ENCODE assay signal across 1 cellular context in the genomic region with DNA sequence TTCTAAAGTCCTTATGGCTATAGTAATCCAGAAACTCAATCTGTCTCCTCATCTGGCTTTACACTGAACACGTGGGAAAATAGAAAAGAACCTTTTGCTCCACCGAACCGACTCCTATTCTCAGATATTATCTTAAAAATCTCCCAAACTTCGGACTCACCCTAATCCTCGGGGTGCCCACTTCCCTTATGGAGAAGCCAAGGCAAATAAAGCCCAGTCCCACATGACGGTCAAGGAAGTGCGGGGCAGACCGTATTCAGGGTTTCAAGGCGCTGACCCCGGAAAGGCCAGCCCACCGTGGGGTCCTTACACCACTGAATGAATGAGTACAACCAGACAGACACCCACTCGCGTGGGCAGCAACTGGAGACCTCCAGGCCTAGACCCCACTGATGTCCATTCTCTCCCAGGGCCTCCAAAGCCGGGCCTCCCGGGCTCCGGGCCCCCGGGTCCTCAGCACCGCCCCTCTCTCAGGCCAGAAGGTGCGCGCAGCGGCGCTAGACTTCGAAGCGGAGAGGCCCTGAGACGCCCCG.
TF ChIP-seq lines count a peak whose summit lies in the region.

No MANE protein-coding gene starts in this region.

TF ChIP-seq in IMR-90, 13 proteins besides CTCF, POLR2A, EP300 and RAD21:
- TF ChIP-seq CHD1 (IDR thresholded peaks at IDR 0.05; ENCODE audit: low read depth, low read length) (0 out of 2 replicates have a peak, but pooled peaks have one; percentile 22), NFE2L2 (IDR thresholded peaks at IDR 0.05; ENCODE audit: low read depth, low read length) (no peak)
